9 cellular contexts compared by ENCODE assay signal in genomic region chr15:83565553-83566159, GRCh38.
DNase-seq lines count a peak whose midpoint lies in the region; ATAC-seq and TF ChIP-seq lines count a peak whose summit lies in the region.
"Had no signal": no experiment of that assay in that cellular context is flagged by ENCODE, and none has a peak within 500 bp of the region (broad histone marks: within the 10 kb centered on the region; RNA-seq: fewer than 3 reads in every experiment).

No MANE protein-coding gene starts in this region.

- no peaks in the 10 kb centered on the region for H3K9me3 Mint-ChIP-seq in brain

- no peak overlapping the region for H3K18ac ChIP-seq in mesendoderm (ENCODE audit: low read length)

- TF ChIP-seq CTCF in LNCAP (IDR thresholded peaks at IDR 0.05) (peak; percentile 69), brain (conservative IDR thresholded peaks at IDR 0.05) (peak; percentile 85 to 89)

- H4K8ac ChIP-seq in mesendoderm (ENCODE audit: low read depth, low read length): no peak overlapping the region

- no peak overlapping the region for H4K5ac ChIP-seq in mesendoderm (ENCODE audit: low read length)

- no peak overlapping the region for H2AK5ac ChIP-seq in mesendoderm (ENCODE audit: low read length)

- H3K4me1 Mint-ChIP-seq in brain: no peaks in the 10 kb centered on the region
- H3K4me1 Mint-ChIP-seq: CD4-positive, CD25-positive, alpha-beta regulatory T cell had no signal

- ATAC-seq in GM18907 (IDR thresholded peaks at IDR 0.05; ENCODE audit: unreplicated experiment) (no peak), HG02981 (IDR thresholded peaks at IDR 0.05; ENCODE audit: unreplicated experiment) (no peak)

- H3K79me1 ChIP-seq in mesendoderm (ENCODE audit: low read length): no peaks in the 10 kb centered on the region

- H3K36me3 ChIP-seq in mesendoderm (ENCODE audit: control insufficient read depth, insufficient read depth, low read length): no peaks in the 10 kb centered on the region

- H3K27ac Mint-ChIP-seq in brain: no peak overlapping the region
- H3K27ac Mint-ChIP-seq: CD4-positive, CD25-positive, alpha-beta regulatory T cell had no signal

- no peak overlapping the region for H3K56ac ChIP-seq in mesendoderm (ENCODE audit: low read length)

- DNase-seq in NCI-H1105 treated with DMSO at 0.1 percent for 48 hours (lab: John Stamatoyannopoulos, UW): peak; percentile 24
- no peak for DNase-seq in NCI-H1105 (lab: John Stamatoyannopoulos, UW)
- peak; percentile 69 for DNase-seq in mesendoderm
- no peak for DNase-seq in C1 segment of cervical spinal cord (lab: John Stamatoyannopoulos, UW)

- H3K27ac ChIP-seq in mesendoderm (ENCODE audit: low read depth, low read length): no peak overlapping the region

- peaks cover 17% of the 10 kb centered on the region for H3K36me3 Mint-ChIP-seq in brain
- H3K36me3 Mint-ChIP-seq: CD4-positive, CD25-positive, alpha-beta regulatory T cell had no signal

- no peaks in the 10 kb centered on the region for H3K27me3 ChIP-seq in mesendoderm (ENCODE audit: insufficient read depth, low read length, poor library complexity)

- H3K4me1 ChIP-seq in mesendoderm (ENCODE audit: control insufficient read depth, low read depth, low read length): no peaks in the 10 kb centered on the region

- H3K9ac ChIP-seq in mesendoderm (ENCODE audit: low read length): no peak overlapping the region

- H3K4me3 Mint-ChIP-seq in brain: no peak overlapping the region
- H3K4me3 Mint-ChIP-seq: CD4-positive, CD25-positive, alpha-beta regulatory T cell had no signal

- H2BK15ac ChIP-seq in mesendoderm (replicated peaks; ENCODE audit: low read depth): no peak overlapping the region

- no peak overlapping the region for H3K4me2 ChIP-seq in mesendoderm (ENCODE audit: low read length)

- H3K27me3 Mint-ChIP-seq in brain: no peaks in the 10 kb centered on the region
- H3K27me3 Mint-ChIP-seq: CD4-positive, CD25-positive, alpha-beta regulatory T cell had no signal

- no peak overlapping the region for H2BK120ac ChIP-seq in mesendoderm (ENCODE audit: low read depth, low read length)

- no peaks in the 10 kb centered on the region for H3K79me2 ChIP-seq in mesendoderm (ENCODE audit: control insufficient read depth, insufficient read depth, low read length)

- WGBS in mesendoderm (ENCODE audit: extremely low coverage, insufficient coverage, low lambda C conversion rate): no CpG with 5 or more reads among the region's 4 CpGs

- H3K23ac ChIP-seq in mesendoderm (ENCODE audit: low read length): no peak overlapping the region

- no peak overlapping the region for H3K4ac ChIP-seq in mesendoderm (ENCODE audit: low read depth, low read length)

- no peak overlapping the region for H3K4me3 ChIP-seq in mesendoderm (ENCODE audit: low read length)

- H2BK5ac ChIP-seq in mesendoderm (ENCODE audit: low read length): no peak overlapping the region

Comparison
In these comparisons a context has a peak if more than half of its experiments do, and no peak if none do; other contexts are left out.
1. DNase-seq: peak in NCI-H1105 treated with DMSO at 0.1 percent for 48 hours (single experiment) and mesendoderm (single experiment); none in NCI-H1105 (single experiment) and C1 segment of cervical spinal cord (0 of 14).